In the genomic region with DNA sequence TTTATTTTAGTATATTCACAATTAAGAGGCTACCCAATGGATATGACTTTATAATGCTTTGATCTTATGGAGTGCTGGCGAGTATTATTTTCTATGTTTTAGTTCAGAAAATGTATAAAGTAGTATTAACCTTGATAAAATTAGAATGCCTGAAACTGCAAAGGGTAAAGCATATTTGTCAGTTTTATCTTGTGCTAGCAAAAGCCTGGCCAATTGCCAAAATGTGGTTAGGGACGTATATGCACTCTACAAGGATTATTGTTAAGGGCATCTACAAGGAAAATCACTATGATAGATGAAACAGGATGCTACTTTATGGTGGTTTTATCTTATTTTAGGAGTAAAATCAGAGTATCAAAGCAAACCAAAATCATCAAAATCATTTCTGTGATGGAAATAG, we compare ENCODE assay signal across 15 cellular contexts.
DNase-seq lines count a peak whose midpoint lies in the region; ATAC-seq, FAIRE-seq and TF ChIP-seq lines count a peak whose summit lies in the region.
"Had no signal": no experiment of that assay in that cellular context is flagged by ENCODE, and none has a peak within 500 bp of the region (broad histone marks: within the 10 kb centered on the region; RNA-seq: fewer than 3 reads in every experiment).

No MANE protein-coding gene starts in this region.

- H3K9me3 ChIP-seq in SK-N-MC (ENCODE audit: low read depth, low read length), result no peaks in the 10 kb centered on the region
- H3K9me3 ChIP-seq: sigmoid colon had no signal

- H3K36me3 ChIP-seq in SK-N-MC (ENCODE audit: insufficient read depth, low read length), result no peaks in the 10 kb centered on the region
- H3K36me3 ChIP-seq: sigmoid colon had no signal

- DNase-seq in EH (ENCODE audit: low read depth) (peak; percentile 7), M059J (ENCODE audit: low read depth) (peak; percentile 8), SK-N-MC (ENCODE audit: low read depth, low spot score) (peak; percentile 90), glomerular visceral epithelial cell (ENCODE audit: extremely low spot score) (peak; percentile 38), GM12892 (ENCODE audit: insufficient read length) (no peak), cerebellum (ENCODE audit: low spot score) (no peak)
- DNase-seq: activated CD4-positive, alpha-beta T cell treated with anti-CD3 and anti-CD28 coated beads for 1 hour; activated T-cell treated with anti-CD3 and anti-CD28 coated beads, Interleukin-2, amount 50 U/mL, for 4 hours; amygdala; effector CD4-positive, alpha-beta T cell; glutamatergic neuron; left ventricle myocardium superior; sigmoid colon had no signal

- no peak for FAIRE-seq in GM12892 (lab: Jason Lieb, UNC)

- no peak for ATAC-seq in GM18873 (IDR thresholded peaks at IDR 0.05; ENCODE audit: low FRiP score, unreplicated experiment)
- ATAC-seq: activated T-cell treated with anti-CD3 and anti-CD28 coated beads, Interleukin-2, amount 50 U/mL, for 4 hours; GM23338; left ventricle myocardium superior had no signal

- peak overlapping the region; percentile 62; the same call in 1 of the 2 replicates for H3K27ac ChIP-seq in SK-N-MC
- H3K27ac ChIP-seq: sigmoid colon had no signal

- TF ChIP-seq POLR2A in GM12892 (IDR thresholded peaks at IDR 0.05; ENCODE audit: low read depth, low read length), result no peak

- H3K9ac ChIP-seq in SK-N-MC (ENCODE audit: insufficient read length), result no peak overlapping the region

- H3K4me3 ChIP-seq in SK-N-MC, result peak overlapping the region; percentile 20; the same call in 1 of the 2 replicates
- H3K4me3 ChIP-seq: GM23338, sigmoid colon had no signal

Comparison
In these comparisons a context has a peak if more than half of its experiments do, and no peak if none do; other contexts are left out.
1. DNase-seq: peak in EH (single experiment), M059J (single experiment), SK-N-MC (single experiment) and glomerular visceral epithelial cell (single experiment); none in GM12892 (single experiment) and cerebellum (single experiment).